ENCODE assay signal across 1 cellular context in genomic region chr2:29246388-29247300, GRCh38.
TF ChIP-seq lines count a peak whose summit lies in the region.

No MANE protein-coding gene starts in this region.

TF ChIP-seq in SK-N-SH, 30 proteins besides CTCF, POLR2A, EP300 and RAD21 (continued from another document):
- TF ChIP-seq REST (IDR thresholded peaks at IDR 0.05; ENCODE audit: low read depth, low read length) (no peak), USF2 (IDR thresholded peaks at IDR 0.05; ENCODE audit: borderline replicate concordance, low read depth, low read length) (no peak), PBX3 (IDR thresholded peaks at IDR 0.05) (no peak), MEF2A (IDR thresholded peaks at IDR 0.05; ENCODE audit: borderline replicate concordance, low read depth) (no peak), FOXM1 (IDR thresholded peaks at IDR 0.05; ENCODE audit: low read depth) (no peak), JUND (IDR thresholded peaks at IDR 0.05) (no peak)
